Comparison of ENCODE assay signal across 17 cellular contexts in the genomic region with DNA sequence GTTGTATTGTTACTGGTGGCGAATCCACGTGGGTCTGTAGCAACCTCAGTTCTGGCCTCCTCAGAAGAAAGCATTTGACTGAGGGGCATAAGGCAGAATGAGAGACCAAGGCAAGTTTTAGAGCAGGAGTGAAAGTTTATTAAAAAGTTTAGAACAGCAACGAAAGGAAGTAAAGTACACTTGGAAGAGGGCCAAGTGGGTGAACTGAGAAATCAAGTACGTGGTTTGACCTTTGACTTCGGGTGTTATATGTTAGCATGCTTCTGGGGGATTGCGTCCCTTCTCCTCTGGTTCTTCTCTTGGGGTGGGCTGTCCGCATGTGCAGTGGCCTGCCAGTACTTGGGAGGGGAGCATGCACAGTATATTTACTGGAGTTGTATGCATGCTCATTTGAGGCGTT.
DNase-seq lines count a peak whose midpoint lies in the region; ATAC-seq and TF ChIP-seq lines count a peak whose summit lies in the region.
"Had no signal": no experiment of that assay in that cellular context is flagged by ENCODE, and none has a peak within 500 bp of the region (broad histone marks: within the 10 kb centered on the region; RNA-seq: fewer than 3 reads in every experiment).

No MANE protein-coding gene starts in this region.

- peaks cover 54% of the 10 kb centered on the region for H3K4me1 Mint-ChIP-seq in activated naive CD4-positive, alpha-beta T cell treated with anti-CD3 and anti-CD28 coated beads, Interleukin-2, amount 50 U/mL, for 24 hours
- peaks cover 44% of the 10 kb centered on the region for H3K4me1 Mint-ChIP-seq in activated naive CD4-positive, alpha-beta T cell treated with anti-CD3 and anti-CD28 coated beads for 36 hours (ENCODE audit: low read depth)
- H3K4me1 Mint-ChIP-seq in brain: peaks cover 50% of the 10 kb centered on the region
- H3K4me1 Mint-ChIP-seq in nephron progenitor cell: peaks cover 4% of the 10 kb centered on the region
- peaks cover 39% of the 10 kb centered on the region for H3K4me1 Mint-ChIP-seq in activated T-helper 17 cell treated with anti-CD3 and anti-CD28 coated beads, Interleukin-2, amount 50 U/mL, for 72 hours
- H3K4me1 Mint-ChIP-seq: B cell had no signal

- no peak for ATAC-seq in DND-41 (ENCODE audit: insufficient read depth, low read depth)
- no peak for ATAC-seq in activated T-helper 17 cell treated with anti-CD3 and anti-CD28 coated beads, Interleukin-2, amount 50 U/mL, for 72 hours (replicated peaks)

- no peaks in the 10 kb centered on the region for H3K27me3 ChIP-seq in DND-41 (ENCODE audit: insufficient read depth, low read length, poor library complexity)

- no peaks in the 10 kb centered on the region for H3K9me3 Mint-ChIP-seq in activated naive CD4-positive, alpha-beta T cell treated with anti-CD3 and anti-CD28 coated beads, Interleukin-2, amount 50 U/mL, for 24 hours
- no peaks in the 10 kb centered on the region for H3K9me3 Mint-ChIP-seq in activated naive CD4-positive, alpha-beta T cell treated with anti-CD3 and anti-CD28 coated beads for 36 hours
- peaks cover 0 to 3% (median 0%) of the 10 kb centered on the region in 5 experiments for H3K9me3 Mint-ChIP-seq in brain
- no peaks in the 10 kb centered on the region for H3K9me3 Mint-ChIP-seq in nephron progenitor cell
- H3K9me3 Mint-ChIP-seq in activated T-helper 17 cell treated with anti-CD3 and anti-CD28 coated beads, Interleukin-2, amount 50 U/mL, for 72 hours: no peaks in the 10 kb centered on the region

- H3K4me2 ChIP-seq in DND-41 (ENCODE audit: insufficient read depth, low read length): no peak overlapping the region

- H3K4me3 Mint-ChIP-seq in activated naive CD4-positive, alpha-beta T cell treated with anti-CD3 and anti-CD28 coated beads, Interleukin-2, amount 50 U/mL, for 24 hours: peak overlapping the region; percentile 23
- no peak overlapping the region for H3K4me3 Mint-ChIP-seq in activated naive CD4-positive, alpha-beta T cell treated with anti-CD3 and anti-CD28 coated beads for 36 hours
- H3K4me3 Mint-ChIP-seq in brain (no peak overlapping the region), nephron progenitor cell (no peak overlapping the region)
- H3K4me3 Mint-ChIP-seq in activated T-helper 17 cell treated with anti-CD3 and anti-CD28 coated beads, Interleukin-2, amount 50 U/mL, for 72 hours: no peak overlapping the region
- H3K4me3 Mint-ChIP-seq: B cell had no signal

- peaks cover 38% of the 10 kb centered on the region for H3K4me1 ChIP-seq in DND-41 (ENCODE audit: insufficient read depth, low read length)

- no peak for TF ChIP-seq CTCF in DND-41 (IDR thresholded peaks at IDR 0.05; ENCODE audit: borderline replicate concordance, extremely low read depth, low read length, poor library complexity, severe bottlenecking)
- TF ChIP-seq CTCF in brain (conservative IDR thresholded peaks at IDR 0.05): no peak
- no peak for TF ChIP-seq CTCF in nephron progenitor cell (IDR thresholded peaks at IDR 0.05)

- no peaks in the 10 kb centered on the region for H3K27me3 Mint-ChIP-seq in activated naive CD4-positive, alpha-beta T cell treated with anti-CD3 and anti-CD28 coated beads, Interleukin-2, amount 50 U/mL, for 24 hours
- H3K27me3 Mint-ChIP-seq in activated naive CD4-positive, alpha-beta T cell treated with anti-CD3 and anti-CD28 coated beads for 36 hours (ENCODE audit: low read depth): no peaks in the 10 kb centered on the region
- peaks cover 7% of the 10 kb centered on the region for H3K27me3 Mint-ChIP-seq in brain
- no peaks in the 10 kb centered on the region for H3K27me3 Mint-ChIP-seq in nephron progenitor cell (ENCODE audit: low read depth, poor library complexity)
- H3K27me3 Mint-ChIP-seq in activated T-helper 17 cell treated with anti-CD3 and anti-CD28 coated beads, Interleukin-2, amount 50 U/mL, for 72 hours: no peaks in the 10 kb centered on the region
- H3K27me3 Mint-ChIP-seq: B cell had no signal

- intact Hi-C loops in activated naive CD4-positive, alpha-beta T cell treated with anti-CD3 and anti-CD28 coated beads for 36 hours (cut with micrococcal nuclease): no loop called here

- H3K36me3 Mint-ChIP-seq in activated naive CD4-positive, alpha-beta T cell treated with anti-CD3 and anti-CD28 coated beads, Interleukin-2, amount 50 U/mL, for 24 hours: peaks cover 3% of the 10 kb centered on the region
- no peaks in the 10 kb centered on the region for H3K36me3 Mint-ChIP-seq in activated naive CD4-positive, alpha-beta T cell treated with anti-CD3 and anti-CD28 coated beads for 36 hours (ENCODE audit: low read depth)
- H3K36me3 Mint-ChIP-seq in brain (no peaks in the 10 kb centered on the region), nephron progenitor cell (ENCODE audit: low read depth) (no peaks in the 10 kb centered on the region)
- H3K36me3 Mint-ChIP-seq in activated T-helper 17 cell treated with anti-CD3 and anti-CD28 coated beads, Interleukin-2, amount 50 U/mL, for 72 hours (ENCODE audit: low read depth): no peaks in the 10 kb centered on the region

- no peaks in the 10 kb centered on the region for H3K36me3 ChIP-seq in DND-41 (ENCODE audit: insufficient read depth, low read length)

- CTCF ChIA-PET in activated naive CD4-positive, alpha-beta T cell treated with anti-CD3 and anti-CD28 coated beads for 36 hours (lab: Charles Lee): interaction anchor here (1.1 kb wide), 1 partner anchor 71 kb away, joined by 3 read pairs; no protein-coding TSS in a partner anchor

- peak overlapping the region; percentile 49 for H3K27ac Mint-ChIP-seq in activated naive CD4-positive, alpha-beta T cell treated with anti-CD3 and anti-CD28 coated beads, Interleukin-2, amount 50 U/mL, for 24 hours
- no peak overlapping the region for H3K27ac Mint-ChIP-seq in activated naive CD4-positive, alpha-beta T cell treated with anti-CD3 and anti-CD28 coated beads for 36 hours
- peak overlapping the region in 3 of 5 experiments; percentile 77 to 93 (median 86) for H3K27ac Mint-ChIP-seq in brain
- peak overlapping the region; percentile 24 for H3K27ac Mint-ChIP-seq in nephron progenitor cell
- no peak overlapping the region for H3K27ac Mint-ChIP-seq in activated T-helper 17 cell treated with anti-CD3 and anti-CD28 coated beads, Interleukin-2, amount 50 U/mL, for 72 hours
- H3K27ac Mint-ChIP-seq: B cell had no signal

- no peak for DNase-seq in activated naive CD4-positive, alpha-beta T cell treated with anti-CD3 and anti-CD28 coated beads for 36 hours
- DNase-seq in DND-41: no peak
- DNase-seq in nephron progenitor cell: no peak
- no peak for DNase-seq in GM03348 (ENCODE audit: low spot score)
- DNase-seq in anterior cingulate cortex (lab: John Stamatoyannopoulos, UW): no peak
- DNase-seq: H9, IMR-90, Karpas-422, NCI-H1048, NCI-H1436 treated with DMSO at 0.1 percent for 48 hours, NCI-H2029, NCI-H2171 had no signal

- no peaks in the 10 kb centered on the region for H4K20me1 ChIP-seq in DND-41 (ENCODE audit: insufficient read depth, low read length)

- H3K79me2 ChIP-seq in DND-41 (ENCODE audit: insufficient read depth, low read length): no peaks in the 10 kb centered on the region

- H3K9me3 ChIP-seq in DND-41 (ENCODE audit: insufficient read depth, low read length, severe bottlenecking): no peaks in the 10 kb centered on the region

- H2AFZ ChIP-seq in DND-41 (ENCODE audit: low read depth, low read length): no peak overlapping the region

- H3K4me3 ChIP-seq in DND-41 (ENCODE audit: low read depth in 1 of 2, low read length in 2 of 2): no peak overlapping the region

- H3K27ac ChIP-seq in DND-41 (ENCODE audit: low read length): peak overlapping the region; percentile 43
- H3K27ac ChIP-seq: HL-60 had no signal

- no peak overlapping the region for H3K9ac ChIP-seq in DND-41 (ENCODE audit: low read depth, low read length)

Comparison
In these comparisons a context has a peak if more than half of its experiments do, and no peak if none do; other contexts are left out.
1. H3K27ac Mint-ChIP-seq: peak in activated naive CD4-positive, alpha-beta T cell treated with anti-CD3 and anti-CD28 coated beads, Interleukin-2, amount 50 U/mL, for 24 hours (single experiment), brain (3 of 5) and nephron progenitor cell (single experiment); none in activated naive CD4-positive, alpha-beta T cell treated with anti-CD3 and anti-CD28 coated beads for 36 hours (single experiment) and activated T-helper 17 cell treated with anti-CD3 and anti-CD28 coated beads, Interleukin-2, amount 50 U/mL, for 72 hours (single experiment).